8 cellular contexts compared by ENCODE assay signal in the genomic region with DNA sequence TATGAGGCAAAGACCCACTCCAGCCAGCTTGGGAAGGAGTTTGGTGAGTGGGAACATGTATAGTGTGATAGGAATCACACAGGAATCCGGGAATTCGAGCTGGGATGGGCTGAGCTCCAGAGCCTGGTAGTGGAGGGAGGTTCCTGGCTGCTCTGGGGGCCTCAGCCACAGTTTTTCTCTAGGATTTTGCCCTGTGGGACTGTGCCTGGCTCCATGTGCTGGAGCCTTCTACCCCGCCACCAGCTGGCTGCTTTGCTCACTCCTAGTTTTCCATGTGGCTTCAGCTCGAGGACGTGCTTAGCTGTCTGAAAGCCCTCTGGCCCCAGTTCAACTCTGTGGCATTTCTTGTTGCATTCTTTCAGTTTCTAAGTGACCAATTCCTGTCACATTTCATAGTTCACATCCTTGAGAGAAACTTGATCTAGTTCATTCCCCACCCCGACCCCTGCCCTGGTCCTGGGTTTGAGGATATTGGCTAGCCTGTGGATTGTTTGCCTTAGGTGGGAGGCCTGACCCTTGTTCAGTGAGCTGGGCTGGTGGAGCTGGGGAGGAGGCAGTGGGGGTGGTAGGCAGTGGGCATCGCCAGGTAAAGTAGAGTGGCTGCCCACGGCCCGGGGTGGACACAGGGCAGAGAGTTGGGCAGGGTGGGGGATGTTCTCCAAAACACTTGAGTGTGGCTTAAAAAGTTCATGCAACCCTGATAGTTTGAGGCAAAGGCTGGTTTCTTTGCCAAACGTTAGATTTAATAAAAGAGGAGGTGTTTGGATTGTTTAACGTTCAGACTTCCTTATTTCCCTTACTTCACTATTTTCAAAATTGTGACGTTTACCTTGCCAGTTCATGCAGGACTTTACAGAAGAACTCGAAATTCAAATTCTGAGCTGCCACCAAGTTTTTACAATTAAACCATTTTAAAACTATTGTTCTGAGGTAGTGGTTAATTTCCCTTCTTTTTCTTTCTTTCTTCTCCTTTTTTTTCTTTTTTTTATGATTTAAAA. TPM values are rescaled to one million over a fixed set of nuclear protein-coding genes. Genes with fewer than 3 reads are reported as not detected.
DNase-seq lines count a peak whose midpoint lies in the region; ATAC-seq and TF ChIP-seq lines count a peak whose summit lies in the region.

No MANE protein-coding gene starts in this region.

- H3K4me1 Mint-ChIP-seq in WTC11, result peaks cover 51% of the 10 kb centered on the region

- ATAC-seq in GM19452 (IDR thresholded peaks at IDR 0.05; ENCODE audit: unreplicated experiment) (peak; percentile 38), WTC11 (peak; percentile 48), GM21737 (IDR thresholded peaks at IDR 0.05; ENCODE audit: unreplicated experiment) (no peak), HG02970 (IDR thresholded peaks at IDR 0.05; ENCODE audit: low FRiP score, unreplicated experiment) (no peak)

- DNase-seq in AG09309 (ENCODE audit: low read depth), result no peak
- DNase-seq in WTC11 (ENCODE audit: low spot score), result peak; percentile 34
- peak; percentile 85 for DNase-seq in glomerular visceral epithelial cell (ENCODE audit: extremely low spot score)
- DNase-seq in pons (ENCODE audit: low spot score), result peak; percentile 85
- DNase-seq in NCI-H1694 treated with DMSO at 0.1 percent for 48 hours (lab: John Stamatoyannopoulos, UW), result no peak

- peaks cover 20% of the 10 kb centered on the region for H3K36me3 Mint-ChIP-seq in WTC11

- no peaks in the 10 kb centered on the region for H3K9me3 Mint-ChIP-seq in WTC11

- POLR2A ChIA-PET in WTC11 (lab: Charles Lee), result no interaction called here

- CTCF ChIA-PET in WTC11 (lab: Charles Lee), result interaction anchor here (0.7 to 2.1 kb wide), 6 partner anchors 14 to 134 kb away, joined by 3 to 9 read pairs (median 4); no protein-coding TSS in a partner anchor

- peak overlapping the region; percentile 61 for H3K27ac Mint-ChIP-seq in WTC11

- TF ChIP-seq CTCF in AG09309 (IDR thresholded peaks at IDR 0.05; ENCODE audit: control insufficient read depth, insufficient read depth, low read depth, low read length, missing control alignments) (peak; percentile 47), WTC11 (IDR thresholded peaks at IDR 0.05) (no peak)

- no peak overlapping the region for H3K4me3 Mint-ChIP-seq in WTC11

- no peak overlapping the region for H3K4me3 ChIP-seq in AG09309 (ENCODE audit: control insufficient read depth, low read depth, low read length)

- no peaks in the 10 kb centered on the region; the same call in 1 of the 2 replicates for H3K27me3 Mint-ChIP-seq in WTC11 (ENCODE audit: low read depth)

TF ChIP-seq in WTC11, 78 proteins besides CTCF, POLR2A, EP300 and RAD21 (continues in another document):
- TF ChIP-seq, protein P1, sequence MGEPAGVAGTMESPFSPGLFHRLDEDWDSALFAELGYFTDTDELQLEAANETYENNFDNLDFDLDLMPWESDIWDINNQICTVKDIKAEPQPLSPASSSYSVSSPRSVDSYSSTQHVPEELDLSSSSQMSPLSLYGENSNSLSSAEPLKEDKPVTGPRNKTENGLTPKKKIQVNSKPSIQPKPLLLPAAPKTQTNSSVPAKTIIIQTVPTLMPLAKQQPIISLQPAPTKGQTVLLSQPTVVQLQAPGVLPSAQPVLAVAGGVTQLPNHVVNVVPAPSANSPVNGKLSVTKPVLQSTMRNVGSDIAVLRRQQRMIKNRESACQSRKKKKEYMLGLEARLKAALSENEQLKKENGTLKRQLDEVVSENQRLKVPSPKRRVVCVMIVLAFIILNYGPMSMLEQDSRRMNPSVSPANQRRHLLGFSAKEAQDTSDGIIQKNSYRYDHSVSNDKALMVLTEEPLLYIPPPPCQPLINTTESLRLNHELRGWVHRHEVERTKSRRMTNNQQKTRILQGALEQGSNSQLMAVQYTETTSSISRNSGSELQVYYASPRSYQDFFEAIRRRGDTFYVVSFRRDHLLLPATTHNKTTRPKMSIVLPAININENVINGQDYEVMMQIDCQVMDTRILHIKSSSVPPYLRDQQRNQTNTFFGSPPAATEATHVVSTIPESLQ (CRISPR knock-in tag; IDR thresholded peaks at IDR 0.05), result no peak
- TF ChIP-seq CREB1 (CRISPR knock-in tag; IDR thresholded peaks at IDR 0.05) (no peak), ETV6 (CRISPR knock-in tag; IDR thresholded peaks at IDR 0.05) (no peak), ZNF219 (CRISPR knock-in tag; IDR thresholded peaks at IDR 0.05; ENCODE audit: borderline replicate concordance) (no peak), E2F4 (CRISPR knock-in tag; IDR thresholded peaks at IDR 0.05; ENCODE audit: borderline replicate concordance, low read depth) (no peak), ZNF423 (CRISPR knock-in tag; IDR thresholded peaks at IDR 0.05) (no peak), CDX4 (CRISPR knock-in tag; IDR thresholded peaks at IDR 0.05; ENCODE audit: borderline replicate concordance) (no peak), ATF1 (CRISPR knock-in tag; IDR thresholded peaks at IDR 0.05) (no peak), ZNF671 (CRISPR knock-in tag; IDR thresholded peaks at IDR 0.05) (no peak), ATF3 (CRISPR knock-in tag; conservative IDR thresholded peaks at IDR 0.05) (no peak), IRF2 (CRISPR knock-in tag; IDR thresholded peaks at IDR 0.05; ENCODE audit: borderline replicate concordance, low read depth) (no peak), FOXK1 (CRISPR knock-in tag; IDR thresholded peaks at IDR 0.05) (no peak), GRHL2 (CRISPR knock-in tag; IDR thresholded peaks at IDR 0.05; ENCODE audit: insufficient replicate concordance, severe bottlenecking) (no peak), NFATC4 (CRISPR knock-in tag; IDR thresholded peaks at IDR 0.05) (no peak)
- TF ChIP-seq, protein P2, sequence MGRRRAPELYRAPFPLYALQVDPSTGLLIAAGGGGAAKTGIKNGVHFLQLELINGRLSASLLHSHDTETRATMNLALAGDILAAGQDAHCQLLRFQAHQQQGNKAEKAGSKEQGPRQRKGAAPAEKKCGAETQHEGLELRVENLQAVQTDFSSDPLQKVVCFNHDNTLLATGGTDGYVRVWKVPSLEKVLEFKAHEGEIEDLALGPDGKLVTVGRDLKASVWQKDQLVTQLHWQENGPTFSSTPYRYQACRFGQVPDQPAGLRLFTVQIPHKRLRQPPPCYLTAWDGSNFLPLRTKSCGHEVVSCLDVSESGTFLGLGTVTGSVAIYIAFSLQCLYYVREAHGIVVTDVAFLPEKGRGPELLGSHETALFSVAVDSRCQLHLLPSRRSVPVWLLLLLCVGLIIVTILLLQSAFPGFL (CRISPR knock-in tag; IDR thresholded peaks at IDR 0.05; ENCODE audit: borderline replicate concordance), result no peak
- TF ChIP-seq, protein P3, sequence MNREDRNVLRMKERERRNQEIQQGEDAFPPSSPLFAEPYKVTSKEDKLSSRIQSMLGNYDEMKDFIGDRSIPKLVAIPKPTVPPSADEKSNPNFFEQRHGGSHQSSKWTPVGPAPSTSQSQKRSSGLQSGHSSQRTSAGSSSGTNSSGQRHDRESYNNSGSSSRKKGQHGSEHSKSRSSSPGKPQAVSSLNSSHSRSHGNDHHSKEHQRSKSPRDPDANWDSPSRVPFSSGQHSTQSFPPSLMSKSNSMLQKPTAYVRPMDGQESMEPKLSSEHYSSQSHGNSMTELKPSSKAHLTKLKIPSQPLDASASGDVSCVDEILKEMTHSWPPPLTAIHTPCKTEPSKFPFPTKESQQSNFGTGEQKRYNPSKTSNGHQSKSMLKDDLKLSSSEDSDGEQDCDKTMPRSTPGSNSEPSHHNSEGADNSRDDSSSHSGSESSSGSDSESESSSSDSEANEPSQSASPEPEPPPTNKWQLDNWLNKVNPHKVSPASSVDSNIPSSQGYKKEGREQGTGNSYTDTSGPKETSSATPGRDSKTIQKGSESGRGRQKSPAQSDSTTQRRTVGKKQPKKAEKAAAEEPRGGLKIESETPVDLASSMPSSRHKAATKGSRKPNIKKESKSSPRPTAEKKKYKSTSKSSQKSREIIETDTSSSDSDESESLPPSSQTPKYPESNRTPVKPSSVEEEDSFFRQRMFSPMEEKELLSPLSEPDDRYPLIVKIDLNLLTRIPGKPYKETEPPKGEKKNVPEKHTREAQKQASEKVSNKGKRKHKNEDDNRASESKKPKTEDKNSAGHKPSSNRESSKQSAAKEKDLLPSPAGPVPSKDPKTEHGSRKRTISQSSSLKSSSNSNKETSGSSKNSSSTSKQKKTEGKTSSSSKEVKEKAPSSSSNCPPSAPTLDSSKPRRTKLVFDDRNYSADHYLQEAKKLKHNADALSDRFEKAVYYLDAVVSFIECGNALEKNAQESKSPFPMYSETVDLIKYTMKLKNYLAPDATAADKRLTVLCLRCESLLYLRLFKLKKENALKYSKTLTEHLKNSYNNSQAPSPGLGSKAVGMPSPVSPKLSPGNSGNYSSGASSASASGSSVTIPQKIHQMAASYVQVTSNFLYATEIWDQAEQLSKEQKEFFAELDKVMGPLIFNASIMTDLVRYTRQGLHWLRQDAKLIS (CRISPR knock-in tag; IDR thresholded peaks at IDR 0.05; ENCODE audit: borderline replicate concordance), result no peak

RNA-seq across cellular contexts. Expression of gene SEC14L1, which starts 5.2 kb away (rescaled TPM):
- total RNA-seq in WTC11 (2021), result 77.2 to 82.8 TPM (median 81.0 TPM) in 3 replicates

Comparison
In these comparisons a context has a peak if more than half of its experiments do, and no peak if none do; other contexts are left out.
1. DNase-seq: peak in WTC11 (single experiment), glomerular visceral epithelial cell (single experiment) and pons (single experiment); none in AG09309 (single experiment) and NCI-H1694 treated with DMSO at 0.1 percent for 48 hours (single experiment).
2. ATAC-seq: peak in GM19452 (single experiment) and WTC11 (single experiment); none in GM21737 (single experiment) and HG02970 (single experiment).